ENCODE assay signal across 1 cellular context in the genomic region with DNA sequence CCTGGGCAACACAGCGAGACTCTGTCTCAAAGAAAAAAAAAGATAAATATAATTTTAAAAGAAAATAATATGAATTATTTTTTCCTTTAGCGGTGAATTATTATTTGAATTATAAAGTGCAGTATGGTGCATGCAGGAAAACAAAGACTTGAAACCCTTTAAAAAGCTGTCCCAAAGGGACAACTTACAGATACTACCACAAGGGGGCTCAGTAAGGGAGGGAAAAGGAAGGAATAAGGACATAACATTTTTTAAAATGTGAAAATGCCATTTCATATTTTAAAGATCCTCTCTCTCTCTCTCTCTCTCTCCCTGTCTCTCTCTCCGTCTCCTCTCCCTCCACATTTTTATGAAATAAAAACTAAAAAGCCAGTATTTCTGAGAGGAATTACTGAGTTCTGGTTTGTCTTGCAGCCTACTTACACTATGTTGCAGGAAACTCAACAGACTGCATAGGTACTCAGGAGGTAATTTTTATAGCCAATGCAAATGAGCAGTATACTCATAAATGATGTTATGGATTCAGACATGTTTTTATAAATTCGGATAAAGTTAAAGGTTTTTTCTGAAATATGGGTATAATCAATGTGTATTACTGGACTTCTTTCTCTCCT.
TF ChIP-seq lines count a peak whose summit lies in the region.

No MANE protein-coding gene starts in this region.

TF ChIP-seq in WTC11, 78 proteins besides CTCF, POLR2A, EP300 and RAD21 (continued from another document):
- TF ChIP-seq, protein P1, sequence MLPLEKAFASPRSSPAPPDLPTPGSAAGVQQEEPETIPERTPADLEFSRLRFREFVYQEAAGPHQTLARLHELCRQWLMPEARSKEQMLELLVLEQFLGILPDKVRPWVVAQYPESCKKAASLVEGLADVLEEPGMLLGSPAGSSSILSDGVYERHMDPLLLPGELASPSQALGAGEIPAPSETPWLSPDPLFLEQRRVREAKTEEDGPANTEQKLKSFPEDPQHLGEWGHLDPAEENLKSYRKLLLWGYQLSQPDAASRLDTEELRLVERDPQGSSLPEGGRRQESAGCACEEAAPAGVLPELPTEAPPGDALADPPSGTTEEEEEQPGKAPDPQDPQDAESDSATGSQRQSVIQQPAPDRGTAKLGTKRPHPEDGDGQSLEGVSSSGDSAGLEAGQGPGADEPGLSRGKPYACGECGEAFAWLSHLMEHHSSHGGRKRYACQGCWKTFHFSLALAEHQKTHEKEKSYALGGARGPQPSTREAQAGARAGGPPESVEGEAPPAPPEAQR (CRISPR knock-in tag; IDR thresholded peaks at IDR 0.05), result no peak
- TF ChIP-seq MYBL2 (CRISPR knock-in tag; IDR thresholded peaks at IDR 0.05) (no peak), NFATC4 (CRISPR knock-in tag; IDR thresholded peaks at IDR 0.05) (no peak), TEAD4 (CRISPR knock-in tag; IDR thresholded peaks at IDR 0.05) (no peak), NFE2L1 (CRISPR knock-in tag; IDR thresholded peaks at IDR 0.05) (no peak), ELF4 (CRISPR knock-in tag; IDR thresholded peaks at IDR 0.05; ENCODE audit: low read depth) (no peak), FOXP1 (CRISPR knock-in tag; IDR thresholded peaks at IDR 0.05; ENCODE audit: borderline replicate concordance) (no peak), ETV6 (CRISPR knock-in tag; IDR thresholded peaks at IDR 0.05) (no peak)
- TF ChIP-seq, protein P2, sequence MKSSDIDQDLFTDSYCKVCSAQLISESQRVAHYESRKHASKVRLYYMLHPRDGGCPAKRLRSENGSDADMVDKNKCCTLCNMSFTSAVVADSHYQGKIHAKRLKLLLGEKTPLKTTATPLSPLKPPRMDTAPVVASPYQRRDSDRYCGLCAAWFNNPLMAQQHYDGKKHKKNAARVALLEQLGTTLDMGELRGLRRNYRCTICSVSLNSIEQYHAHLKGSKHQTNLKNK (CRISPR knock-in tag; IDR thresholded peaks at IDR 0.05), result no peak
